8 cellular contexts compared by ENCODE assay signal in the genomic region with DNA sequence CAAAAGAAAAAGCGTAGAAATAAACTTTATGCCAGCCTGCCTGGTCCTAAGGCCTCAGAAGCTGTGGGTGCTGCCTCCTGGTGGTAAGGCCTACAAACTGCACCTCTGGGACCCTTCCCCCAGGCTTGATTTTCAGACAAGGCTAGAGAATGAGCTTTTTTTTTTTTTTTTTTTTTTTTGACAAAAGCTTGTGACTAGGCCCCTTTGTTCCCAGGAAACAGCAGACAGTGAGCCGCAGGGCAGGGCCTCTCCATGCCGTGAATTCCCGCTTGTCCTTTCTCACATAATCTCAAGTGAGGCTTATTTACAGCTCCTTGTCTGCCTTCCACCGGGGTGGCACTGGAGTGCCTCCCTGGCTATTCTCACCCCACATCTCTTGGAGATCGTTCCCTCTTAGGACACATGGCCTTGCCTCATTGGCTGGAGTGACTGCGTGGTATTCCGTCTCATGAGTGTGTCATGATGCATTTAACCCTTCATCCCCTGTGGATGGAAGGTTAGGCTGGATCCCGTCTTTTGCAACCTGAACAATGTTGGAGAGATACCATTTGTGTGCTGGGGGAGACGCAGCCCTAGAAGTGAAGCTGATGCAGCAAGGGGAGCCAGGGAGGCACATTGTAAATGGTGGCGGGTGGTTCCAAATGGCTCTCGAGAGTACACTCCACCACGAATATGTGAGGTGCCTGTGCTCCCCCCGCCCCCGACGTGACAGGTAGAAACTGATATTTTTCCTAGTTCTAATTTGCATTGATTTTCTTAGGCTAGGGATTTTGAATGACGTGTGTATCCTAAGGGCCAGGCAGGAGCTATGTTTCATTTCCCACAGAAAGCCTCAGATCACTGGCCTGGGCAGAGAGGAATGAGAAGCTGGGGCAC. TPM values are rescaled to one million over a fixed set of nuclear protein-coding genes. Genes with fewer than 3 reads are reported as not detected.
A peak's percentile ranks its signal among the peaks of the same experiment; 100 is the strongest.
DNase-seq lines count a peak whose midpoint lies in the region; ATAC-seq and TF ChIP-seq lines count a peak whose summit lies in the region.

No MANE protein-coding gene starts in this region.

- H3K9me2 ChIP-seq in DOHH2 (replicated peaks; ENCODE audit: control insufficient read depth, low read length), result no peaks in the 10 kb centered on the region

- H4K20me1 ChIP-seq in DOHH2 (ENCODE audit: control insufficient read depth, insufficient read depth, low read depth, low read length), result peaks cover 2% of the 10 kb centered on the region; the same call in 1 of the 2 replicates

- H3K4me3 ChIP-seq in DOHH2 (ENCODE audit: low read length) (no peak overlapping the region), trophoblast cell (ENCODE audit: low read depth, low read length) (no peak overlapping the region)

- H3F3A ChIP-seq in DOHH2 (ENCODE audit: control insufficient read depth, insufficient read depth), result no peaks in the 10 kb centered on the region

- H2BK5ac ChIP-seq in trophoblast cell (ENCODE audit: low read depth, low read length, poor library complexity), result peak overlapping the region; percentile 45

- H3K9ac ChIP-seq in trophoblast cell (ENCODE audit: low read length), result no peak overlapping the region

- 0 out of 2 replicates have a peak, but pooled peaks cover 3% of the 10 kb centered on the region for H3K4me1 ChIP-seq in DOHH2 (ENCODE audit: control insufficient read depth, low read length)
- peaks cover 5% of the 10 kb centered on the region in 2 experiments for H3K4me1 ChIP-seq in trophoblast cell (ENCODE audit: control insufficient read depth in 1 of 2, insufficient read depth in 2 of 2, low read length in 2 of 2)

- H4K91ac ChIP-seq in trophoblast cell (ENCODE audit: low read depth, low read length), result peak overlapping the region; percentile 23

- H3K27ac Mint-ChIP-seq in activated naive CD8-positive, alpha-beta T cell treated with anti-CD3 and anti-CD28 coated beads for 36 hours, result no peak overlapping the region
- H3K27ac Mint-ChIP-seq in glutamatergic neuron (ENCODE audit: unreplicated experiment) (peak overlapping the region; percentile 96), type B pancreatic cell (peak overlapping the region; percentile 94)

- peak overlapping the region; percentile 55 for H3K18ac ChIP-seq in trophoblast cell (ENCODE audit: low read length)

- peak overlapping the region; percentile 42 for H2AK5ac ChIP-seq in trophoblast cell (ENCODE audit: low read length)

- H3K4me3 Mint-ChIP-seq in activated naive CD8-positive, alpha-beta T cell treated with anti-CD3 and anti-CD28 coated beads for 36 hours, result no peak overlapping the region
- H3K4me3 Mint-ChIP-seq in glutamatergic neuron (ENCODE audit: unreplicated experiment) (peak overlapping the region; percentile 61), type B pancreatic cell (peak overlapping the region; percentile 76)

- WGBS in trophoblast cell (ENCODE audit: extremely low coverage, insufficient coverage, insufficient read length), result no CpG with 5 or more reads among the region's 17 CpGs

- no peak overlapping the region for H3K27ac ChIP-seq in DOHH2 (ENCODE audit: low read depth, low read length)
- H3K27ac ChIP-seq in trophoblast cell (ENCODE audit: low read depth, low read length), result peak overlapping the region; percentile 50

- no peaks in the 10 kb centered on the region for H3K9me3 Mint-ChIP-seq in activated naive CD8-positive, alpha-beta T cell treated with anti-CD3 and anti-CD28 coated beads for 36 hours
- H3K9me3 Mint-ChIP-seq in glutamatergic neuron (ENCODE audit: unreplicated experiment), result peaks cover 16% of the 10 kb centered on the region
- H3K9me3 Mint-ChIP-seq in type B pancreatic cell, result no peaks in the 10 kb centered on the region

- H3K4me2 ChIP-seq in DOHH2 (ENCODE audit: low read length), result no peak overlapping the region
- H3K4me2 ChIP-seq in trophoblast cell (ENCODE audit: low read length), result peak overlapping the region; percentile 19

- peak overlapping the region; percentile 11 for H2BK12ac ChIP-seq in trophoblast cell (ENCODE audit: low read length)

- peak overlapping the region; percentile 5 for H4K8ac ChIP-seq in trophoblast cell (ENCODE audit: low read depth, low read length)

- no peaks in the 10 kb centered on the region for H3K27me3 Mint-ChIP-seq in activated naive CD8-positive, alpha-beta T cell treated with anti-CD3 and anti-CD28 coated beads for 36 hours
- H3K27me3 Mint-ChIP-seq in glutamatergic neuron (ENCODE audit: unreplicated experiment) (peaks cover 20% of the 10 kb centered on the region), type B pancreatic cell (no peaks in the 10 kb centered on the region)

- H4K12ac ChIP-seq in trophoblast cell (ENCODE audit: low read depth, low read length), result peak overlapping the region; percentile 63

- peak overlapping the region; percentile 61 for H2AFZ ChIP-seq in trophoblast cell (ENCODE audit: insufficient read depth, low read length, poor library complexity)

- DNase-seq in HuH-7 (ENCODE audit: low spot score) (peak; percentile 90), SK-N-DZ (ENCODE audit: low spot score) (peak; percentile 74), glutamatergic neuron (peak; percentile 85), trophoblast cell (peak; percentile 85 to 93), type B pancreatic cell (ENCODE audit: extremely low spot score, unreplicated experiment) (peak; percentile 84)
- peak; percentile 58 for DNase-seq in activated naive CD8-positive, alpha-beta T cell treated with anti-CD3 and anti-CD28 coated beads for 36 hours

- H2BK120ac ChIP-seq in trophoblast cell (ENCODE audit: insufficient read depth, low read length, poor library complexity), result peak overlapping the region; percentile 62

- peaks cover 5% of the 10 kb centered on the region for H3K4me1 Mint-ChIP-seq in activated naive CD8-positive, alpha-beta T cell treated with anti-CD3 and anti-CD28 coated beads for 36 hours
- peaks cover 11% of the 10 kb centered on the region for H3K4me1 Mint-ChIP-seq in glutamatergic neuron (ENCODE audit: low read depth, unreplicated experiment)
- H3K4me1 Mint-ChIP-seq in type B pancreatic cell (ENCODE audit: unreplicated experiment), result peaks cover 23% of the 10 kb centered on the region

- peaks cover 5% of the 10 kb centered on the region for H3K79me1 ChIP-seq in trophoblast cell (ENCODE audit: low read length)

- no peaks in the 10 kb centered on the region; the same call in 1 of the 2 replicates for H3K36me3 ChIP-seq in DOHH2 (ENCODE audit: control insufficient read depth, low read length)
- H3K36me3 ChIP-seq in trophoblast cell (ENCODE audit: control insufficient read depth in 1 of 2, insufficient read depth in 2 of 2, low read length in 2 of 2), result peaks cover 0 to 3% of the 10 kb centered on the region in 2 experiments

- no peaks in the 10 kb centered on the region for H3K9me3 ChIP-seq in DOHH2 (ENCODE audit: control insufficient read depth, insufficient read depth, low read length)
- H3K9me3 ChIP-seq in trophoblast cell (ENCODE audit: insufficient read depth, low read depth, low read length), result no peaks in the 10 kb centered on the region

- no peak overlapping the region for H3K23ac ChIP-seq in trophoblast cell (ENCODE audit: low read length)

- H3K4ac ChIP-seq in trophoblast cell (ENCODE audit: low read depth, low read length), result no peak overlapping the region

- H3K14ac ChIP-seq in trophoblast cell (ENCODE audit: low read length), result peak overlapping the region; percentile 43

- peak; percentile 86 for TF ChIP-seq CTCF in DOHH2 (IDR thresholded peaks at IDR 0.05; ENCODE audit: low read depth, low read length, poor library complexity, severe bottlenecking)
- TF ChIP-seq CTCF in glutamatergic neuron (IDR thresholded peaks at IDR 0.05; ENCODE audit: partially characterized antibody, unreplicated experiment), result peak; percentile 90
- TF ChIP-seq CTCF in type B pancreatic cell (conservative IDR thresholded peaks at IDR 0.05), result peak; percentile 93

- no peaks in the 10 kb centered on the region for H3K36me3 Mint-ChIP-seq in activated naive CD8-positive, alpha-beta T cell treated with anti-CD3 and anti-CD28 coated beads for 36 hours
- no peaks in the 10 kb centered on the region for H3K36me3 Mint-ChIP-seq in glutamatergic neuron (ENCODE audit: unreplicated experiment)
- H3K36me3 Mint-ChIP-seq in type B pancreatic cell, result peaks cover 4% of the 10 kb centered on the region

- no peaks in the 10 kb centered on the region for H3K27me3 ChIP-seq in DOHH2 (ENCODE audit: control insufficient read depth, low read length)
- H3K27me3 ChIP-seq in trophoblast cell (ENCODE audit: insufficient read depth, low read length), result no peaks in the 10 kb centered on the region

- H3K79me2 ChIP-seq in DOHH2 (ENCODE audit: control insufficient read depth, low read length), result no peaks in the 10 kb centered on the region
- H3K79me2 ChIP-seq in trophoblast cell (ENCODE audit: control insufficient read depth, insufficient read depth, low read length, poor library complexity), result peaks cover 2% of the 10 kb centered on the region

- ATAC-seq in GM21717 (IDR thresholded peaks at IDR 0.05; ENCODE audit: unreplicated experiment), result no peak

RNA-seq across cellular contexts. Expression of gene USP22, which starts 49.6 kb away (rescaled TPM):
- polyA plus RNA-seq in SK-N-DZ (2014; cell fraction: cytosol; rRNA removed), result 219 and 269 TPM in 2 replicates
- 158 and 180 TPM in 2 replicates for polyA plus RNA-seq in SK-N-DZ (2014; cell fraction: nucleus; rRNA removed)
- 100 to 1,000 TPM; 178 to 183 TPM for total RNA-seq in activated naive CD8-positive, alpha-beta T cell treated with anti-CD3 and anti-CD28 coated beads for 36 hours
- 420 TPM for total RNA-seq in glutamatergic neuron (ENCODE audit: unreplicated experiment)
- polyA plus RNA-seq in trophoblast cell (2013), result 114 and 115 TPM in 2 replicates
- total RNA-seq in type B pancreatic cell (ENCODE audit: low replicate concordance), result 221 and 279 TPM in 2 replicates
